Comparison of ENCODE assay signal across 22 cellular contexts in genomic region chr20:19504251-19504650, GRCh38.
"Had no signal": no experiment of that assay in that cellular context is flagged by ENCODE, and none has a peak within 500 bp of the region (broad histone marks: within the 10 kb centered on the region; RNA-seq: fewer than 3 reads in every experiment).

No MANE protein-coding gene starts in this region.

- H3K27ac ChIP-seq: coronary artery, dorsolateral prefrontal cortex, esophagus muscularis mucosa, heart right ventricle, left lung, lower lobe of right lung had no signal

- H3K27ac Mint-ChIP-seq: mesothelial cell of epicardium; naive thymus-derived CD8-positive, alpha-beta T cell had no signal

- H3K36me3 ChIP-seq: esophagus muscularis mucosa, gastrocnemius medialis, heart right ventricle, left lung, lower lobe of right lung had no signal

- H3K36me3 Mint-ChIP-seq: mesothelial cell of epicardium; naive B cell; naive thymus-derived CD8-positive, alpha-beta T cell had no signal

- H3K4me1 ChIP-seq: esophagus muscularis mucosa, heart right ventricle, left lung, lower lobe of right lung had no signal

- DNase-seq: dermis blood vessel endothelial cell; dorsolateral prefrontal cortex; effector CD4-positive, alpha-beta T cell; effector memory CD4-positive, alpha-beta T cell; foreskin fibroblast; foreskin melanocyte; gastrocnemius medialis; glutamatergic neuron; head of caudate nucleus; heart right ventricle; hippocampal formation; left cardiac atrium; left lung; left ventricle myocardium superior; lower lobe of right lung; mesenchymal stem cell; mucosa of descending colon; naive B cell; naive thymus-derived CD8-positive, alpha-beta T cell had no signal

- H3K9me3 Mint-ChIP-seq: mesothelial cell of epicardium had no signal

- H3K4me3 Mint-ChIP-seq: mesothelial cell of epicardium; naive B cell; naive thymus-derived CD8-positive, alpha-beta T cell had no signal

- H3K4me3 ChIP-seq: coronary artery, dorsolateral prefrontal cortex, esophagus muscularis mucosa, gastrocnemius medialis, heart right ventricle, left lung, lower lobe of right lung, mucosa of descending colon had no signal

- H3K27me3 ChIP-seq: dorsolateral prefrontal cortex, esophagus muscularis mucosa, gastrocnemius medialis, left lung had no signal

- H3K4me1 Mint-ChIP-seq: mesothelial cell of epicardium, naive B cell had no signal

- H3K9me3 ChIP-seq: esophagus muscularis mucosa, gastrocnemius medialis, heart right ventricle, left lung, lower lobe of right lung, mucosa of descending colon had no signal
